ENCODE assay signal across 33 cellular contexts in the genomic region with DNA sequence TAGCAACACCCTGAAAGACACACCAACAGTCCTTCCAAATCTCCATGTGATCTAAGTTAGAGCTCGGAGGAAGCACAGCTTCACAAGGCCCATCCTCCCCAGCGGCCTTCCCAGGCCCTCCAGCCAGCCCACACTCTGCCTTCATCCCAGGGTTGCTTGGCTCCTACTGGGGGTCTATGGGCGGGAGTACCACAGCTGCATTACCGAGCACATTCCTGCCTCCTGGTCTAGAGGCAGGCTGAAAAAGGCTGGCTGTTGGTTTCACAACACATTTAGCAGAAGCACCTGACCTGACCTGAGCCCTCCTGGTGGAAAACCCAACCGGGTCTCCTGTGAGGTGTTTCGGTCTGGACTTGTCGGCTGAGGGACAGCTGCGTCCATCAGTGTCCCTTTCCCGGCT. TPM values are rescaled to one million over a fixed set of nuclear protein-coding genes. Genes with fewer than 3 reads are reported as not detected.
"Had no signal": no experiment of that assay in that cellular context is flagged by ENCODE, and none has a peak within 500 bp of the region (broad histone marks: within the 10 kb centered on the region; RNA-seq: fewer than 3 reads in every experiment).

No MANE protein-coding gene starts in this region.

- H3K4me1 Mint-ChIP-seq: activated CD8-positive, alpha-beta memory T cell treated with anti-CD3 and anti-CD28 coated beads, Interleukin-2, amount 10 ng/mL, durations not matched to agents 7 days and 5 days had no signal

- H3K9ac ChIP-seq: KMS-11 had no signal

- H3K4me2 ChIP-seq: KMS-11 had no signal

- FAIRE-seq: TTC549 had no signal

- H3K27me3 ChIP-seq: ascending aorta, brain microvascular endothelial cell, cardiac muscle cell, MG63 had no signal

- H3K36me3 Mint-ChIP-seq: activated CD8-positive, alpha-beta memory T cell treated with anti-CD3 and anti-CD28 coated beads, Interleukin-2, amount 10 ng/mL, durations not matched to agents 7 days and 5 days; T-cell had no signal

- H3K4me3 Mint-ChIP-seq: activated B cell treated with CpG ODN at 0.5 μM for 24 hours; activated CD4-positive, alpha-beta T cell treated with anti-CD3 and anti-CD28 coated beads, Interleukin-2, amount 10 ng/mL, durations not matched to agents 24 days and 14 days; activated CD8-positive, alpha-beta memory T cell treated with anti-CD3 and anti-CD28 coated beads, Interleukin-2, amount 10 ng/mL, durations not matched to agents 7 days and 5 days; activated naive CD8-positive, alpha-beta T cell treated with anti-CD3 and anti-CD28 coated beads, Interleukin-2, amount 50 U/mL, for 24 hours; activated T-cell treated with anti-CD3 and anti-CD28 coated beads, Interleukin-2, amount 50 U/mL, for 4 hours; IgD-negative memory B cell had no signal

- H3K27ac Mint-ChIP-seq: activated B cell treated with CpG ODN at 0.5 μM for 24 hours; activated CD4-positive, alpha-beta T cell treated with anti-CD3 and anti-CD28 coated beads, Interleukin-2, amount 10 ng/mL, durations not matched to agents 24 days and 14 days; activated CD8-positive, alpha-beta memory T cell treated with anti-CD3 and anti-CD28 coated beads, Interleukin-2, amount 10 ng/mL, durations not matched to agents 7 days and 5 days; activated naive CD8-positive, alpha-beta T cell treated with anti-CD3 and anti-CD28 coated beads, Interleukin-2, amount 50 U/mL, for 24 hours; IgD-negative memory B cell; T-cell had no signal

- DNase-seq: activated B cell treated with CpG ODN at 0.5 μM for 24 hours; activated CD4-positive, alpha-beta T cell treated with anti-CD3 and anti-CD28 coated beads for 1 hour; activated CD4-positive, alpha-beta T cell treated with anti-CD3 and anti-CD28 coated beads, Interleukin-2, amount 10 ng/mL, durations not matched to agents 24 days and 14 days; activated CD4-positive, alpha-beta T cell treated with anti-CD3 and anti-CD28 coated beads, Interleukin-2, amount 50 U/mL, for 48 hours; activated CD8-positive, alpha-beta memory T cell treated with anti-CD3 and anti-CD28 coated beads, Interleukin-2, amount 10 ng/mL, durations not matched to agents 7 days and 5 days; activated effector memory CD4-positive, alpha-beta T cell treated with anti-CD3 and anti-CD28 coated beads, Interleukin-2, amount 50 U/mL, for 16 hours; activated naive CD4-positive, alpha-beta T cell treated with Interleukin-2 at 50 U/mL for 16 hours; activated naive CD8-positive, alpha-beta T cell treated with anti-CD3 and anti-CD28 coated beads, Interleukin-2, amount 50 U/mL, for 24 hours; activated T-cell treated with anti-CD3 and anti-CD28 coated beads, Interleukin-2, amount 50 U/mL, for 4 hours; amniotic stem cell; brain microvascular endothelial cell; MG63; MV-4-11; NCI-H1105; NCI-H1436; NCI-H1694 treated with DMSO at 0.1 percent for 48 hours; NCI-H2081; NCI-H2171; NCI-H2227 treated with DMSO at 0.1 percent for 48 hours; NCI-H526 treated with DMSO at 0.1 percent for 48 hours; NCI-H82; SIG-M5; T-cell; T-helper 2 cell; T1000 had no signal

- H3K9me3 Mint-ChIP-seq: activated CD4-positive, alpha-beta T cell treated with anti-CD3 and anti-CD28 coated beads, Interleukin-2, amount 10 ng/mL, durations not matched to agents 24 days and 14 days; activated naive CD4-positive, alpha-beta T cell treated with anti-CD3 and anti-CD28 coated beads, Interleukin-2, amount 50 U/mL, for 72 hours had no signal

- H3K27ac ChIP-seq: ascending aorta, brain microvascular endothelial cell, cardiac muscle cell, KMS-11 had no signal

- ATAC-seq: activated CD8-positive, alpha-beta memory T cell treated with anti-CD3 and anti-CD28 coated beads, Interleukin-2, amount 10 ng/mL, durations not matched to agents 7 days and 5 days; activated naive CD4-positive, alpha-beta T cell treated with anti-CD3 and anti-CD28 coated beads, Interleukin-2, amount 50 U/mL, for 72 hours; activated naive CD8-positive, alpha-beta T cell treated with anti-CD3 and anti-CD28 coated beads, Interleukin-2, amount 50 U/mL, for 24 hours; activated T-cell treated with anti-CD3 and anti-CD28 coated beads, Interleukin-2, amount 50 U/mL, for 4 hours; T-cell had no signal

- H3K36me3 ChIP-seq: ascending aorta, brain microvascular endothelial cell, cardiac muscle cell, MG63 had no signal

- H3K4me3 ChIP-seq: ascending aorta, cardiac muscle cell, MG63, SK-N-MC had no signal

- H3K9me3 ChIP-seq: ascending aorta, MG63 had no signal

RNA-seq across cellular contexts. Expression of gene TRIM67, which starts 54.7 kb away (rescaled TPM):
- total RNA-seq: activated B cell treated with CpG ODN at 0.5 μM for 24 hours; activated CD4-positive, alpha-beta T cell treated with anti-CD3 and anti-CD28 coated beads, Interleukin-2, amount 10 ng/mL, durations not matched to agents 24 days and 14 days; activated CD8-positive, alpha-beta memory T cell treated with anti-CD3 and anti-CD28 coated beads, Interleukin-2, amount 10 ng/mL, durations not matched to agents 7 days and 5 days; activated T-cell treated with anti-CD3 and anti-CD28 coated beads, Interleukin-2, amount 50 U/mL, for 4 hours; ascending aorta; RPMI7951; T-cell had no signal
- polyA plus RNA-seq: cardiac muscle cell, IgD-negative memory B cell had no signal
